Comparison of ENCODE assay signal across 20 cellular contexts in the genomic region with DNA sequence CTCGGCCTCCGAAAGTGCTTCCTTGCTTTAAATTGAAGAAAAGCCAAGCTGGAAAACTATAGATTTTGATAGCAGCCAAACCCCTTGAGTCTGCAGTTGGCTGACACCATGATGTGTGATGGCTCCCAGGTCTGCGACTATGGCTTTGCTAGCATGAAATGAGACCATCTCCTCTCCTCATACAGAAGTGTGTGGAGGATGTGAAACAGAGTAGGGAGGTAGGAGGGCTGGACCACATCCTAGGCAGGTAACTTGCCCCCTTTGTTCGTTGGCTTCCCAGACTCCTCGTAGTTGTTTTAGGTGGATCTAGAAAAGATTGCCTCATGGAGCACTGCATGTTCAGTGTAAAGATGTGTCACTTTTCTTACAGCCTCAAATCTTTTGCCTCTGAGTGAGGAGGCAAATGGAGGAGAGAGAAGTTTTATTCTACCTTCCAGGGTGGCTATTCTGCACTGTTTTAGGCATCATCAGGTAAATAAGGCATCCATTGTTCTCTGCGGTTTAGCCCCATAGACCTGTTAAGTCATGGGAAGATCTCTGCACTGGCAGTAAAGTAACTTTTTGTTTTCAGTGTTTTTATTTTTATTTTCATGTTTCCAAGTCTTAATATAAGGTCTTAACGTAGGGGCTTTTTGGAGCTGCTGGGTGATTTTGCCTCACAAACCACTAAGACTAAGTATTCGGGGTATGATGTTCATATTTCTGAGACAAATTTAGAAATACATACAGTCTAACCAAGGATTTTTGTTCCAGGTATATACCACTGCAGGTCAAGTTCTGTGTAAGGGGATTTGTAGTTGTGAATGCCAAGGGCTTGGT. TPM values are rescaled to one million over a fixed set of nuclear protein-coding genes. Genes with fewer than 3 reads are reported as not detected.
DNase-seq lines count a peak whose midpoint lies in the region; ATAC-seq and TF ChIP-seq lines count a peak whose summit lies in the region.
"Had no signal": no experiment of that assay in that cellular context is flagged by ENCODE, and none has a peak within 500 bp of the region (broad histone marks: within the 10 kb centered on the region; RNA-seq: fewer than 3 reads in every experiment).

No MANE protein-coding gene starts in this region.

- no peaks in the 10 kb centered on the region for H3K36me3 ChIP-seq in CD4-positive, alpha-beta memory T cell (ENCODE audit: insufficient read depth, low read length)
- no peaks in the 10 kb centered on the region for H3K36me3 ChIP-seq in MG63
- H3K36me3 ChIP-seq: adrenal gland, pancreas, vagina had no signal

- ATAC-seq in HG02885 (IDR thresholded peaks at IDR 0.05; ENCODE audit: poor library complexity, unreplicated experiment) (peak; percentile 46), GM18909 (IDR thresholded peaks at IDR 0.05; ENCODE audit: poor library complexity, unreplicated experiment) (no peak)
- ATAC-seq in activated T-helper 17 cell treated with anti-CD3 and anti-CD28 coated beads, Interleukin-2, amount 50 U/mL, for 72 hours (replicated peaks) = no peak
- no peak for ATAC-seq in naive thymus-derived CD8-positive, alpha-beta T cell

- peaks cover 82% of the 10 kb centered on the region for H3K4me1 ChIP-seq in CD4-positive, alpha-beta memory T cell (ENCODE audit: insufficient read depth, low read length)

- H3K9me3 ChIP-seq in CD4-positive, alpha-beta memory T cell (ENCODE audit: control insufficient read depth in 1 of 2, low read length in 2 of 2) = no peaks in the 10 kb centered on the region
- H3K9me3 ChIP-seq in MG63 = no peaks in the 10 kb centered on the region
- H3K9me3 ChIP-seq: adrenal gland, pancreas, vagina had no signal

- H3K9me3 Mint-ChIP-seq in CD4-positive, alpha-beta memory T cell = no peaks in the 10 kb centered on the region
- no peaks in the 10 kb centered on the region for H3K9me3 Mint-ChIP-seq in activated T-helper 17 cell treated with anti-CD3 and anti-CD28 coated beads, Interleukin-2, amount 50 U/mL, for 72 hours
- no peaks in the 10 kb centered on the region for H3K9me3 Mint-ChIP-seq in naive thymus-derived CD8-positive, alpha-beta T cell
- H3K9me3 Mint-ChIP-seq: activated T-helper 1 cell treated with anti-CD3 and anti-CD28 coated beads, Interleukin-12 subunit alpha, Interleukin-12 subunit beta, Interleukin-2, Interleukin-4 antibody, amounts not matched to agents 30 ng/mL and 10 ng/mL and 1 ng/mL, durations not matched to agents 14 hours and 24 hours and 36 hours; T-helper 2 cell treated with Interferon-gamma antibody and Interleukin-4, amounts not matched to agents 5 μg/mL and 100 μg/mL, for 36 hours had no signal

- H3K4me3 Mint-ChIP-seq in CD4-positive, alpha-beta memory T cell = peak overlapping the region in 1 of 8 donors; percentile 4
- peak overlapping the region; percentile 4 for H3K4me3 Mint-ChIP-seq in activated T-helper 17 cell treated with anti-CD3 and anti-CD28 coated beads, Interleukin-2, amount 50 U/mL, for 72 hours
- H3K4me3 Mint-ChIP-seq in naive thymus-derived CD8-positive, alpha-beta T cell = peak overlapping the region in 5 of 10 donors; percentile 8 to 38 (median 15)
- H3K4me3 Mint-ChIP-seq: activated T-helper 1 cell treated with anti-CD3 and anti-CD28 coated beads, Interleukin-12 subunit alpha, Interleukin-12 subunit beta, Interleukin-2, Interleukin-4 antibody, amounts not matched to agents 30 ng/mL and 10 ng/mL and 1 ng/mL, durations not matched to agents 14 hours and 24 hours and 36 hours; T-helper 2 cell treated with Interferon-gamma antibody and Interleukin-4, amounts not matched to agents 5 μg/mL and 100 μg/mL, for 36 hours had no signal

- no peak overlapping the region for H3K4me3 ChIP-seq in CD4-positive, alpha-beta memory T cell (ENCODE audit: low read length in 2 of 2)
- H3K4me3 ChIP-seq in MG63 = no peak overlapping the region
- H3K4me3 ChIP-seq: adrenal gland, GM23248, pancreas, vagina had no signal

- intact Hi-C loops in CD4-positive, alpha-beta memory T cell (cut with micrococcal nuclease) = no loop called here

- TF ChIP-seq POLR2A in erythroblast (IDR thresholded peaks at IDR 0.05; ENCODE audit: low read length) = no peak

- H3K4me1 Mint-ChIP-seq in CD4-positive, alpha-beta memory T cell = peaks cover 40 to 45% (median 43%) of the 10 kb centered on the region in 4 donors
- H3K4me1 Mint-ChIP-seq in activated T-helper 17 cell treated with anti-CD3 and anti-CD28 coated beads, Interleukin-2, amount 50 U/mL, for 72 hours = peaks cover 12% of the 10 kb centered on the region
- H3K4me1 Mint-ChIP-seq in naive thymus-derived CD8-positive, alpha-beta T cell = peaks cover 19 to 51% (median 41%) of the 10 kb centered on the region in 4 donors

- H3K36me3 Mint-ChIP-seq in CD4-positive, alpha-beta memory T cell = peaks cover 12 to 13% of the 10 kb centered on the region in 2 donors
- peaks cover 40% of the 10 kb centered on the region for H3K36me3 Mint-ChIP-seq in activated T-helper 17 cell treated with anti-CD3 and anti-CD28 coated beads, Interleukin-2, amount 50 U/mL, for 72 hours (ENCODE audit: low read depth)
- H3K36me3 Mint-ChIP-seq in naive thymus-derived CD8-positive, alpha-beta T cell = peaks cover 1 to 8% (median 6%) of the 10 kb centered on the region in 3 donors

- no peak overlapping the region for H3K27ac ChIP-seq in CD4-positive, alpha-beta memory T cell (ENCODE audit: low read depth, low read length)
- H3K27ac ChIP-seq: GM23248 had no signal

- CTCF ChIA-PET in CD4-positive, alpha-beta memory T cell (lab: Charles Lee; ENCODE audit: partially characterized antibody) = no interaction called here

- H3K27ac Mint-ChIP-seq in CD4-positive, alpha-beta memory T cell = peak overlapping the region in 5 of 7 donors; percentile 13 to 49 (median 47)
- H3K27ac Mint-ChIP-seq in activated T-helper 17 cell treated with anti-CD3 and anti-CD28 coated beads, Interleukin-2, amount 50 U/mL, for 72 hours = peak overlapping the region; percentile 15
- peak overlapping the region in 7 of 10 donors; percentile 28 to 88 (median 66) for H3K27ac Mint-ChIP-seq in naive thymus-derived CD8-positive, alpha-beta T cell
- H3K27ac Mint-ChIP-seq: activated T-helper 1 cell treated with anti-CD3 and anti-CD28 coated beads, Interleukin-12 subunit alpha, Interleukin-12 subunit beta, Interleukin-2, Interleukin-4 antibody, amounts not matched to agents 30 ng/mL and 10 ng/mL and 1 ng/mL, durations not matched to agents 14 hours and 24 hours and 36 hours; T-helper 2 cell treated with Interferon-gamma antibody and Interleukin-4, amounts not matched to agents 5 μg/mL and 100 μg/mL, for 36 hours had no signal

- POLR2A ChIA-PET in CD4-positive, alpha-beta memory T cell (lab: Charles Lee; ENCODE audit: partially characterized antibody) = no interaction called here
- POLR2A ChIA-PET in naive thymus-derived CD8-positive, alpha-beta T cell (lab: Charles Lee) = no interaction called here

- DNase-seq in CD4-positive, alpha-beta memory T cell = no peak
- no peak for DNase-seq in naive thymus-derived CD8-positive, alpha-beta T cell
- DNase-seq in NCI-H82 (lab: John Stamatoyannopoulos, UW) (no peak), erythroblast (lab: John Stamatoyannopoulos, UW) (no peak), MG63 (no peak)
- DNase-seq: activated CD4-positive, CD25-positive, alpha-beta regulatory T cell; activated CD8-positive, alpha-beta memory T cell treated with anti-CD3 and anti-CD28 coated beads for 24 hours; adrenal gland; glutamatergic neuron; GM23248; NCI-H2081 treated with DMSO at 0.1 percent for 48 hours; NCI-H510A treated with DMSO at 0.1 percent for 48 hours; pancreas; stimulated activated CD4-positive, alpha-beta T cell treated with anti-CD3 and anti-CD28 coated beads, Interleukin-1b, Interleukin-23, amount 100 ng/mL, for 48 hours had no signal

- H3K27me3 ChIP-seq in CD4-positive, alpha-beta memory T cell (ENCODE audit: insufficient read depth, low read length) = no peaks in the 10 kb centered on the region
- no peaks in the 10 kb centered on the region for H3K27me3 ChIP-seq in MG63
- H3K27me3 ChIP-seq: adrenal gland, pancreas, vagina had no signal

- no peaks in the 10 kb centered on the region for H3K27me3 Mint-ChIP-seq in CD4-positive, alpha-beta memory T cell
- H3K27me3 Mint-ChIP-seq in activated T-helper 17 cell treated with anti-CD3 and anti-CD28 coated beads, Interleukin-2, amount 50 U/mL, for 72 hours = no peaks in the 10 kb centered on the region
- no peaks in the 10 kb centered on the region for H3K27me3 Mint-ChIP-seq in naive thymus-derived CD8-positive, alpha-beta T cell

RNA-seq across cellular contexts. Expression of gene MGAT5, which starts 40.1 kb away (rescaled TPM):
- 10 to 100 TPM; 78.1 to 81.3 TPM for total RNA-seq in CD4-positive, alpha-beta memory T cell
- 10 to 100 TPM in 1 of 2 donors, 1 to 10 TPM in 1; 4.4 to 17.9 TPM for polyA plus RNA-seq in CD4-positive, alpha-beta memory T cell
- 10 to 100 TPM; 53.0 to 53.1 TPM for total RNA-seq in activated T-helper 17 cell treated with anti-CD3 and anti-CD28 coated beads, Interleukin-2, amount 50 U/mL, for 72 hours
- 10 to 100 TPM; 54.6 to 61.1 TPM for total RNA-seq in naive thymus-derived CD8-positive, alpha-beta T cell
- 1 to 10 TPM; 3.6 to 5.8 (median 5.6) TPM for polyA plus RNA-seq in naive thymus-derived CD8-positive, alpha-beta T cell
- 7.8 and 11.5 TPM in 2 replicates for total RNA-seq in MG63 (2014; rRNA removed; shearing (Covaris generic); ENCODE audit: low replicate concordance)

Comparison
In these comparisons a context has a peak if more than half of its experiments do, and no peak if none do; other contexts are left out.
1. H3K27ac Mint-ChIP-seq: peak in every context shown above with its lines; median percentile 66 in naive thymus-derived CD8-positive, alpha-beta T cell; 47 in CD4-positive, alpha-beta memory T cell; 15 in activated T-helper 17 cell treated with anti-CD3 and anti-CD28 coated beads, Interleukin-2, amount 50 U/mL, for 72 hours.